Comparison of ENCODE assay signal across 13 cellular contexts in genomic region chr21:25938673-25939395, GRCh38.
DNase-seq lines count a peak whose midpoint lies in the region; ATAC-seq and TF ChIP-seq lines count a peak whose summit lies in the region.
"Had no signal": no experiment of that assay in that cellular context is flagged by ENCODE, and none has a peak within 500 bp of the region (broad histone marks: within the 10 kb centered on the region; RNA-seq: fewer than 3 reads in every experiment).

No MANE protein-coding gene starts in this region.

- H4K91ac ChIP-seq in IMR-90 (ENCODE audit: insufficient read depth, low read depth, low read length), result no peak overlapping the region

- H3K4me1 ChIP-seq in A673 (ENCODE audit: insufficient read depth, low read length, poor library complexity, severe bottlenecking) (peaks cover 22% of the 10 kb centered on the region), IMR-90 (ENCODE audit: control insufficient read depth, insufficient read depth, low read length) (peaks cover 3% of the 10 kb centered on the region; the same call in 1 of the 2 replicates)

- dilution Hi-C loops in IMR-90 (cut with HindIII; ENCODE audit: low sequenced_read_pairs, unreplicated experiment), result no loop called here

- no peaks in the 10 kb centered on the region for H3K9me3 Mint-ChIP-seq in activated CD4-positive, alpha-beta memory T cell treated with anti-CD3 and anti-CD28 coated beads for 36 hours
- H3K9me3 Mint-ChIP-seq in naive thymus-derived CD8-positive, alpha-beta T cell, result no peaks in the 10 kb centered on the region

- H3K36me3 ChIP-seq in A673 (ENCODE audit: insufficient read depth, low read length, poor library complexity, severe bottlenecking) (no peaks in the 10 kb centered on the region), IMR-90 (ENCODE audit: control insufficient read depth, insufficient read depth, low read length) (0 out of 2 replicates have a peak, but pooled peaks cover 3% of the 10 kb centered on the region)
- H3K36me3 ChIP-seq: brain microvascular endothelial cell had no signal

- H2BK120ac ChIP-seq in IMR-90 (ENCODE audit: low read depth, low read length), result 0 out of 2 replicates have a peak overlapping the region, but pooled peaks have one; percentile 6

- no peak overlapping the region for H3K56ac ChIP-seq in IMR-90 (ENCODE audit: extremely low read depth, insufficient read depth, low read length)

- H3K4me3 ChIP-seq in A673 (ENCODE audit: low read depth, low read length, poor library complexity, severe bottlenecking), result no peak overlapping the region
- H3K4me3 ChIP-seq in IMR-90 (ENCODE audit: insufficient read depth, low read depth, low read length), result no peak overlapping the region
- no peak overlapping the region for H3K4me3 ChIP-seq in choroid plexus epithelial cell (ENCODE audit: low read depth, low read length)
- H3K4me3 ChIP-seq: SK-N-MC had no signal

- H3K4ac ChIP-seq in IMR-90 (ENCODE audit: low read depth, low read length), result peak overlapping the region; percentile 21; the same call in 1 of the 2 replicates

- H3K4me2 ChIP-seq in IMR-90 (ENCODE audit: low read depth, low read length), result no peak overlapping the region

- H3K36me3 Mint-ChIP-seq in activated CD4-positive, alpha-beta memory T cell treated with anti-CD3 and anti-CD28 coated beads for 36 hours, result peaks cover 1% of the 10 kb centered on the region
- H3K36me3 Mint-ChIP-seq in naive thymus-derived CD8-positive, alpha-beta T cell, result no peaks in the 10 kb centered on the region

- no TSS peak for BruUV-seq in A673 (replicated peaks; lab: Mats Ljungman, UMichigan)
- no TSS peak for BruUV-seq in IMR-90 (replicated peaks; lab: Mats Ljungman, UMichigan)

- TF ChIP-seq POLR2A in IMR-90 (IDR thresholded peaks at IDR 0.05; ENCODE audit: low read depth, low read length), result no peak

- H3K79me1 ChIP-seq in IMR-90 (ENCODE audit: low read depth in 1 of 2, low read length in 2 of 2), result peaks cover 0 to 31% of the 10 kb centered on the region in 2 experiments

- intact Hi-C loops in A673 (cut with micrococcal nuclease; ENCODE audit: unreplicated experiment), result no loop called here
- intact Hi-C loops in IMR-90 (cut with micrococcal nuclease), result no loop called here
- intact Hi-C loops in activated CD4-positive, alpha-beta memory T cell treated with anti-CD3 and anti-CD28 coated beads for 36 hours (cut with micrococcal nuclease), result no loop called here

- H3K27me3 ChIP-seq in A673 (replicated peaks; ENCODE audit: insufficient read depth, low read depth, low read length, poor library complexity) (no peaks in the 10 kb centered on the region), IMR-90 (ENCODE audit: control insufficient read depth, insufficient read depth, low read length) (no peaks in the 10 kb centered on the region)
- H3K27me3 ChIP-seq: brain microvascular endothelial cell had no signal

- no peak for TF ChIP-seq CTCF in A673 (conservative IDR thresholded peaks at IDR 0.05; ENCODE audit: low read depth, low read length)
- TF ChIP-seq CTCF in IMR-90 (conservative IDR thresholded peaks at IDR 0.05; ENCODE audit: low read depth, low read length), result no peak
- TF ChIP-seq CTCF in choroid plexus epithelial cell (conservative IDR thresholded peaks at IDR 0.05; ENCODE audit: low read depth, low read length), result no peak

- H2BK20ac ChIP-seq in IMR-90 (ENCODE audit: low read depth, low read length), result no peak overlapping the region

- H3K27me3 Mint-ChIP-seq in activated CD4-positive, alpha-beta memory T cell treated with anti-CD3 and anti-CD28 coated beads for 36 hours, result no peaks in the 10 kb centered on the region
- H3K27me3 Mint-ChIP-seq in naive thymus-derived CD8-positive, alpha-beta T cell, result no peaks in the 10 kb centered on the region

- H3K9me1 ChIP-seq in IMR-90 (ENCODE audit: insufficient read depth, low read length), result peaks cover 6% of the 10 kb centered on the region

- 0 out of 2 replicates have a peak overlapping the region, but pooled peaks have one; percentile 25 for H3K14ac ChIP-seq in IMR-90 (replicated peaks; ENCODE audit: low read depth, low read length)

- no peak overlapping the region for H2BK5ac ChIP-seq in IMR-90 (ENCODE audit: low read depth, low read length, poor library complexity, severe bottlenecking)

- WGBS in IMR-90 (ENCODE audit: extremely low coverage in 2 of 2, insufficient read length in 1 of 2), 2 experiments, result 96% methylated on average over 5 of the region's 10 CpGs; no CpG with 5 or more reads in 1 of the 2 experiments

- H2AFZ ChIP-seq in IMR-90 (replicated peaks; ENCODE audit: low read length, poor library complexity), result no peak overlapping the region

- H3K27ac ChIP-seq in A673 (ENCODE audit: low read depth, low read length, poor library complexity, severe bottlenecking) (peak overlapping the region; percentile 33), IMR-90 (ENCODE audit: insufficient read depth, low read length) (no peak overlapping the region)
- H3K27ac ChIP-seq: brain microvascular endothelial cell, HL-60, SK-N-MC had no signal

- H3K27ac Mint-ChIP-seq in activated CD4-positive, alpha-beta memory T cell treated with anti-CD3 and anti-CD28 coated beads for 36 hours, result no peak overlapping the region
- H3K27ac Mint-ChIP-seq in naive thymus-derived CD8-positive, alpha-beta T cell, result peak overlapping the region in 1 of 10 donors; percentile 24

- no peak for ATAC-seq in IMR-90 (ENCODE audit: low read depth)
- no peak for ATAC-seq in naive thymus-derived CD8-positive, alpha-beta T cell

- H4K8ac ChIP-seq in IMR-90 (ENCODE audit: low read depth in 2 of 2, low read length in 2 of 2), result peak overlapping the region in 1 of 2 experiments; percentile 23; a peak in 1 of 4 replicates

- no peak overlapping the region for H3K4me3 Mint-ChIP-seq in activated CD4-positive, alpha-beta memory T cell treated with anti-CD3 and anti-CD28 coated beads for 36 hours
- no peak overlapping the region for H3K4me3 Mint-ChIP-seq in naive thymus-derived CD8-positive, alpha-beta T cell

- H3K4me1 Mint-ChIP-seq in activated CD4-positive, alpha-beta memory T cell treated with anti-CD3 and anti-CD28 coated beads for 36 hours (ENCODE audit: low read depth), result peaks cover 8% of the 10 kb centered on the region
- peaks cover 0 to 8% (median 2%) of the 10 kb centered on the region in 4 donors for H3K4me1 Mint-ChIP-seq in naive thymus-derived CD8-positive, alpha-beta T cell

- in situ Hi-C loops in IMR-90 (cut with MboI; ENCODE audit: low sequenced_read_pairs), result no loop called here

- H3K23ac ChIP-seq in IMR-90 (ENCODE audit: low read depth, low read length), result 0 out of 2 replicates have a peak overlapping the region, but pooled peaks have one; percentile 31

- no peaks in the 10 kb centered on the region for H4K20me1 ChIP-seq in IMR-90 (ENCODE audit: insufficient read depth, low read length)

- POLR2A ChIA-PET in A673 (lab: Charles Lee; ENCODE audit: low non-redundant PET), result interaction anchor here (0.6 kb wide), 1 partner anchor 521 kb away, joined by 20 read pairs; no protein-coding TSS in a partner anchor
- POLR2A ChIA-PET in IMR-90 (lab: Charles Lee; ENCODE audit: unreplicated experiment), result no interaction called here
- POLR2A ChIA-PET in activated CD4-positive, alpha-beta memory T cell treated with anti-CD3 and anti-CD28 coated beads for 36 hours (lab: Charles Lee), result no interaction called here
- POLR2A ChIA-PET in naive thymus-derived CD8-positive, alpha-beta T cell (lab: Charles Lee), result no interaction called here

- H3K18ac ChIP-seq in IMR-90 (ENCODE audit: low read depth, low read length), result no peak overlapping the region

- H2AK9ac ChIP-seq in IMR-90 (replicated peaks; ENCODE audit: low read depth, low read length, poor library complexity), result peak overlapping the region; percentile 23

- peak; percentile 15 for DNase-seq in A673 (ENCODE audit: low spot score)
- no peak for DNase-seq in IMR-90
- DNase-seq in choroid plexus epithelial cell (ENCODE audit: low read depth), result peak; percentile 28
- DNase-seq in lung microvascular endothelial cell (ENCODE audit: low read depth in 2 of 2), result peak; percentile 33 to 65
- DNase-seq in activated CD4-positive, alpha-beta memory T cell treated with anti-CD3 and anti-CD28 coated beads for 36 hours, result no peak
- DNase-seq in stimulated activated CD4-positive, alpha-beta T cell treated with anti-CD3 and anti-CD28 coated beads, Interleukin-2, amount 100 ng/mL, for 24 hours, result no peak
- no peak for DNase-seq in naive thymus-derived CD8-positive, alpha-beta T cell
- DNase-seq in GF-D8 (lab: John Stamatoyannopoulos, UW), result no peak
- DNase-seq: brain microvascular endothelial cell, Calu3, hippocampal formation had no signal

- H4K5ac ChIP-seq in IMR-90 (ENCODE audit: low read depth, low read length), result no peak overlapping the region

- CTCF ChIA-PET in A673 (lab: Charles Lee) (no interaction called here), IMR-90 (lab: Yijun Ruan, JAX) (no interaction called here)
- CTCF ChIA-PET in activated CD4-positive, alpha-beta memory T cell treated with anti-CD3 and anti-CD28 coated beads for 36 hours (lab: Charles Lee), result no interaction called here

- H3K9ac ChIP-seq in IMR-90 (ENCODE audit: low read depth, low read length), result no peak overlapping the region

- H2BK15ac ChIP-seq in IMR-90 (ENCODE audit: low read depth, low read length), result no peak overlapping the region

- H3K9me3 ChIP-seq in A673 (ENCODE audit: low read depth, low read length, poor library complexity, severe bottlenecking) (no peaks in the 10 kb centered on the region), IMR-90 (ENCODE audit: control insufficient read depth, insufficient read depth, low read length) (peaks cover 3% of the 10 kb centered on the region; the same call in 1 of the 2 replicates)

- peak overlapping the region; percentile 76 for H2AK5ac ChIP-seq in IMR-90 (ENCODE audit: low read depth, low read length)

- no peak for TF ChIP-seq RAD21 in IMR-90 (IDR thresholded peaks at IDR 0.05; ENCODE audit: low read length)

TF ChIP-seq in IMR-90, 13 proteins besides CTCF, POLR2A, EP300 and RAD21:
- TF ChIP-seq MAZ (IDR thresholded peaks at IDR 0.05; ENCODE audit: borderline replicate concordance, low read depth, low read length), result no peak
- no peak for TF ChIP-seq RFX5 (IDR thresholded peaks at IDR 0.05; ENCODE audit: low read depth, low read length)
- TF ChIP-seq CEBPB (IDR thresholded peaks at IDR 0.05; ENCODE audit: low read depth, low read length), result no peak
- no peak for TF ChIP-seq RCOR1 (IDR thresholded peaks at IDR 0.05; ENCODE audit: insufficient replicate concordance, low read length)

Comparison
In these comparisons a context has a peak if more than half of its experiments do, and no peak if none do; other contexts are left out.
1. DNase-seq: peak in A673 (single experiment), choroid plexus epithelial cell (single experiment) and lung microvascular endothelial cell (2 of 2); none in IMR-90 (single experiment), activated CD4-positive, alpha-beta memory T cell treated with anti-CD3 and anti-CD28 coated beads for 36 hours (single experiment), stimulated activated CD4-positive, alpha-beta T cell treated with anti-CD3 and anti-CD28 coated beads, Interleukin-2, amount 100 ng/mL, for 24 hours (0 of 2), naive thymus-derived CD8-positive, alpha-beta T cell (0 of 10) and GF-D8 (single experiment).